ENCODE assay signal across 11 cellular contexts in genomic region chr3:189267981-189268613, GRCh38.
DNase-seq lines count a peak whose midpoint lies in the region; ATAC-seq and TF ChIP-seq lines count a peak whose summit lies in the region.
"Had no signal": no experiment of that assay in that cellular context is flagged by ENCODE, and none has a peak within 500 bp of the region (broad histone marks: within the 10 kb centered on the region; RNA-seq: fewer than 3 reads in every experiment).

No MANE protein-coding gene starts in this region.

- no peak overlapping the region for H3K18ac ChIP-seq in mesendoderm (ENCODE audit: low read length)

- H3K4me1 ChIP-seq in Caco-2 = no peaks in the 10 kb centered on the region
- no peaks in the 10 kb centered on the region for H3K4me1 ChIP-seq in mesendoderm (ENCODE audit: control insufficient read depth, low read depth, low read length)

- no peak overlapping the region for H3K4ac ChIP-seq in mesendoderm (ENCODE audit: low read depth, low read length)

- H3K79me2 ChIP-seq in mesendoderm (ENCODE audit: control insufficient read depth, insufficient read depth, low read length) = no peaks in the 10 kb centered on the region

- intact Hi-C loops in Caco-2 (cut with micrococcal nuclease; ENCODE audit: unreplicated experiment) = no loop called here

- in situ Hi-C loops in astrocyte of the cerebellum (cut with HindIII; ENCODE audit: low sequenced_read_pairs) = no loop called here

- CTCF ChIA-PET in Caco-2 (lab: Charles Lee) = no interaction called here
- CTCF ChIA-PET in activated CD4-positive, alpha-beta memory T cell treated with anti-CD3 and anti-CD28 coated beads, Interleukin-2, amount 10 ng/mL, durations not matched to agents 7 days and 5 days (lab: Charles Lee) = interaction anchor here (1.3 to 2.1 kb wide), 5 partner anchors 9 to 1529 kb away, joined by 3 to 7 read pairs (median 4); no protein-coding TSS in a partner anchor

- H3K27me3 Mint-ChIP-seq in Caco-2 (ENCODE audit: insufficient read depth, unreplicated experiment) = no peaks in the 10 kb centered on the region
- H3K27me3 Mint-ChIP-seq in activated CD4-positive, alpha-beta memory T cell treated with anti-CD3 and anti-CD28 coated beads, Interleukin-2, amount 10 ng/mL, durations not matched to agents 7 days and 5 days = no peaks in the 10 kb centered on the region

- H3K79me1 ChIP-seq in mesendoderm (ENCODE audit: low read length) = no peaks in the 10 kb centered on the region

- ATAC-seq in GM19023 (IDR thresholded peaks at IDR 0.05; ENCODE audit: unreplicated experiment) (no peak), HG03039 (IDR thresholded peaks at IDR 0.05; ENCODE audit: unreplicated experiment) (no peak)

- H2AK5ac ChIP-seq in mesendoderm (ENCODE audit: low read length) = no peak overlapping the region

- no CpG with 5 or more reads among the region's 7 CpGs for WGBS in mesendoderm (ENCODE audit: extremely low coverage, insufficient coverage, low lambda C conversion rate)

- H3K4me3 Mint-ChIP-seq in Caco-2 (ENCODE audit: unreplicated experiment) = no peak overlapping the region
- no peak overlapping the region for H3K4me3 Mint-ChIP-seq in activated CD4-positive, alpha-beta memory T cell treated with anti-CD3 and anti-CD28 coated beads, Interleukin-2, amount 10 ng/mL, durations not matched to agents 7 days and 5 days
- H3K4me3 Mint-ChIP-seq: activated naive CD8-positive, alpha-beta T cell treated with anti-CD3 and anti-CD28 coated beads, Interleukin-2, amount 10 ng/mL, durations not matched to agents 7 days and 5 days had no signal

- H3K4me1 Mint-ChIP-seq in Caco-2 (ENCODE audit: low read depth, unreplicated experiment) = peaks cover 13% of the 10 kb centered on the region
- peaks cover 6% of the 10 kb centered on the region for H3K4me1 Mint-ChIP-seq in activated CD4-positive, alpha-beta memory T cell treated with anti-CD3 and anti-CD28 coated beads, Interleukin-2, amount 10 ng/mL, durations not matched to agents 7 days and 5 days

- no peak overlapping the region for H3K27ac Mint-ChIP-seq in Caco-2 (ENCODE audit: unreplicated experiment)
- H3K27ac Mint-ChIP-seq in activated CD4-positive, alpha-beta memory T cell treated with anti-CD3 and anti-CD28 coated beads, Interleukin-2, amount 10 ng/mL, durations not matched to agents 7 days and 5 days = no peak overlapping the region
- H3K27ac Mint-ChIP-seq: activated naive CD8-positive, alpha-beta T cell treated with anti-CD3 and anti-CD28 coated beads, Interleukin-2, amount 10 ng/mL, durations not matched to agents 7 days and 5 days had no signal

- H2BK15ac ChIP-seq in mesendoderm (replicated peaks; ENCODE audit: low read depth) = no peak overlapping the region

- H2BK120ac ChIP-seq in mesendoderm (ENCODE audit: low read depth, low read length) = no peak overlapping the region

- DNase-seq in Caco-2 (peak in 1 of 2 experiments; percentile 37), HT1080 (ENCODE audit: low read depth) (peak; percentile 53), astrocyte of the cerebellum (ENCODE audit: low read depth) (no peak), mesendoderm (peak; percentile 87), activated T-cell treated with anti-CD3 and anti-CD28 coated beads for 4 hours (no peak)
- no peak for DNase-seq in activated CD4-positive, alpha-beta memory T cell treated with anti-CD3 and anti-CD28 coated beads, Interleukin-2, amount 10 ng/mL, durations not matched to agents 7 days and 5 days
- DNase-seq: activated naive CD8-positive, alpha-beta T cell treated with anti-CD3 and anti-CD28 coated beads, Interleukin-2, amount 10 ng/mL, durations not matched to agents 7 days and 5 days; NCI-H1092; stimulated activated naive CD4-positive, alpha-beta T cell had no signal

- H3K27me3 ChIP-seq in Caco-2 (replicated peaks; ENCODE audit: control insufficient read depth, insufficient read depth, low read length) = no peaks in the 10 kb centered on the region
- H3K27me3 ChIP-seq in mesendoderm (ENCODE audit: insufficient read depth, low read length, poor library complexity) = no peaks in the 10 kb centered on the region

- H3K4me3 ChIP-seq in Caco-2 (ENCODE audit: low read depth, low read length) = no peak overlapping the region
- H3K4me3 ChIP-seq in astrocyte of the cerebellum (ENCODE audit: low read depth, low read length) = no peak overlapping the region
- H3K4me3 ChIP-seq in mesendoderm (ENCODE audit: low read length) = no peak overlapping the region

- H3K36me3 ChIP-seq in Caco-2 (ENCODE audit: control insufficient read depth, insufficient read depth, low read length) (no peaks in the 10 kb centered on the region), mesendoderm (ENCODE audit: control insufficient read depth, insufficient read depth, low read length) (no peaks in the 10 kb centered on the region)

- no peak overlapping the region for H3K27ac ChIP-seq in mesendoderm (ENCODE audit: low read depth, low read length)

- no peak overlapping the region for H4K5ac ChIP-seq in mesendoderm (ENCODE audit: low read length)

- no peaks in the 10 kb centered on the region for H3K9me3 Mint-ChIP-seq in Caco-2 (ENCODE audit: unreplicated experiment)
- no peaks in the 10 kb centered on the region for H3K9me3 Mint-ChIP-seq in activated CD4-positive, alpha-beta memory T cell treated with anti-CD3 and anti-CD28 coated beads, Interleukin-2, amount 10 ng/mL, durations not matched to agents 7 days and 5 days
- H3K9me3 Mint-ChIP-seq: activated naive CD8-positive, alpha-beta T cell treated with anti-CD3 and anti-CD28 coated beads, Interleukin-2, amount 10 ng/mL, durations not matched to agents 7 days and 5 days had no signal

- no peak overlapping the region for H3K23ac ChIP-seq in mesendoderm (ENCODE audit: low read length)

- POLR2A ChIA-PET in Caco-2 (lab: Charles Lee) = no interaction called here
- POLR2A ChIA-PET in activated CD4-positive, alpha-beta memory T cell treated with anti-CD3 and anti-CD28 coated beads, Interleukin-2, amount 10 ng/mL, durations not matched to agents 7 days and 5 days (lab: Charles Lee) = no interaction called here

- H3K4me2 ChIP-seq in mesendoderm (ENCODE audit: low read length) = no peak overlapping the region

- no peak overlapping the region for H3K56ac ChIP-seq in mesendoderm (ENCODE audit: low read length)

- no peak overlapping the region for H2BK5ac ChIP-seq in mesendoderm (ENCODE audit: low read length)

- H3K9ac ChIP-seq in mesendoderm (ENCODE audit: low read length) = no peak overlapping the region

- TF ChIP-seq CTCF in Caco-2 (IDR thresholded peaks at IDR 0.05; ENCODE audit: insufficient read depth in 1 of 2, low read depth in 1 of 2, low read length in 1 of 2, severe bottlenecking in 1 of 2, unreplicated experiment in 1 of 2) (peak; percentile 16 to 22), astrocyte of the cerebellum (IDR thresholded peaks at IDR 0.05; ENCODE audit: low read depth, low read length, missing control alignments) (peak; percentile 39)

- H4K8ac ChIP-seq in mesendoderm (ENCODE audit: low read depth, low read length) = no peak overlapping the region

- H3K36me3 Mint-ChIP-seq in Caco-2 (ENCODE audit: insufficient read depth, unreplicated experiment) = no peaks in the 10 kb centered on the region
- H3K36me3 Mint-ChIP-seq in activated CD4-positive, alpha-beta memory T cell treated with anti-CD3 and anti-CD28 coated beads, Interleukin-2, amount 10 ng/mL, durations not matched to agents 7 days and 5 days (ENCODE audit: low read depth) = no peaks in the 10 kb centered on the region
- H3K36me3 Mint-ChIP-seq: activated naive CD8-positive, alpha-beta T cell treated with anti-CD3 and anti-CD28 coated beads, Interleukin-2, amount 10 ng/mL, durations not matched to agents 7 days and 5 days had no signal

- no peaks in the 10 kb centered on the region for H3K9me3 ChIP-seq in Caco-2

- BruUV-seq in Caco-2 (replicated peaks; lab: Mats Ljungman, UMichigan) = no TSS peak

Comparison
In these comparisons a context has a peak if more than half of its experiments do, and no peak if none do; other contexts are left out.
1. DNase-seq: peak in HT1080 (single experiment) and mesendoderm (single experiment); none in astrocyte of the cerebellum (single experiment), activated CD4-positive, alpha-beta memory T cell treated with anti-CD3 and anti-CD28 coated beads, Interleukin-2, amount 10 ng/mL, durations not matched to agents 7 days and 5 days (single experiment) and activated T-cell treated with anti-CD3 and anti-CD28 coated beads for 4 hours (single experiment).